Comparison of ENCODE assay signal across 1 cellular context in genomic region chr1:56494306-56494705, GRCh38.
TF ChIP-seq lines count a peak whose summit lies in the region.

No MANE protein-coding gene starts in this region.

TF ChIP-seq in HepG2, 621 proteins besides CTCF, POLR2A, EP300 and RAD21 (continued from another document):
- TF ChIP-seq SNAPC5 (CRISPR knock-in tag; IDR thresholded peaks at IDR 0.05; ENCODE audit: borderline replicate concordance) = no peak
- peak; percentile 40; the same call in 1 of the 2 replicates for TF ChIP-seq MLXIP (CRISPR knock-in tag; IDR thresholded peaks at IDR 0.05; ENCODE audit: borderline replicate concordance)
- peak; percentile 64; the same call in 1 of the 2 replicates for TF ChIP-seq ZNF350 (CRISPR knock-in tag; IDR thresholded peaks at IDR 0.05; ENCODE audit: borderline replicate concordance, low read depth)
- peak; percentile 86 for TF ChIP-seq ETV5 (CRISPR knock-in tag; IDR thresholded peaks at IDR 0.05; ENCODE audit: borderline replicate concordance)
- TF ChIP-seq ZMYM3 (CRISPR knock-in tag; IDR thresholded peaks at IDR 0.05) = peak; percentile 78
- TF ChIP-seq ZNF775 (CRISPR knock-in tag; IDR thresholded peaks at IDR 0.05; ENCODE audit: borderline replicate concordance) = no peak
- peak; percentile 69; the same call in 1 of the 2 replicates for TF ChIP-seq NFKBIZ (CRISPR knock-in tag; IDR thresholded peaks at IDR 0.05)
- TF ChIP-seq CEBPZ (IDR thresholded peaks at IDR 0.05; ENCODE audit: low read length) = no peak
- peak; percentile 39; the same call in 1 of the 2 replicates for TF ChIP-seq SAFB2 (CRISPR knock-in tag; IDR thresholded peaks at IDR 0.05; ENCODE audit: borderline replicate concordance, low read depth)
- TF ChIP-seq SATB2 (CRISPR knock-in tag; IDR thresholded peaks at IDR 0.05) = no peak
- peak; percentile 99 for TF ChIP-seq NCOA2 (CRISPR knock-in tag; IDR thresholded peaks at IDR 0.05)
- TF ChIP-seq KAT8 (CRISPR knock-in tag; IDR thresholded peaks at IDR 0.05) = peak; percentile 65
- 0 out of 2 replicates have a peak, but pooled peaks have one; percentile 41 for TF ChIP-seq GZF1 (CRISPR knock-in tag; IDR thresholded peaks at IDR 0.05)
- peak; percentile 45; the same call in 1 of the 2 replicates for TF ChIP-seq YEATS2 (CRISPR knock-in tag; IDR thresholded peaks at IDR 0.05; ENCODE audit: borderline replicate concordance)
- TF ChIP-seq KAT2B (IDR thresholded peaks at IDR 0.05; ENCODE audit: borderline replicate concordance, low read depth, low read length) = no peak
- TF ChIP-seq ARNTL (CRISPR knock-in tag; IDR thresholded peaks at IDR 0.05) = peak; percentile 88
- 0 out of 2 replicates have a peak, but pooled peaks have one; percentile 60 for TF ChIP-seq RFXANK (CRISPR knock-in tag; IDR thresholded peaks at IDR 0.05)
- peak; percentile 70; the same call in 1 of the 2 replicates for TF ChIP-seq SP140L (CRISPR knock-in tag; IDR thresholded peaks at IDR 0.05; ENCODE audit: borderline replicate concordance)
- no peak for TF ChIP-seq GMEB2 (CRISPR knock-in tag; IDR thresholded peaks at IDR 0.05; ENCODE audit: low read depth)
- 0 out of 2 replicates have a peak, but pooled peaks have one; percentile 25 for TF ChIP-seq MAZ (IDR thresholded peaks at IDR 0.05; ENCODE audit: borderline replicate concordance, low read depth, low read length)
- peak; percentile 51; the same call in 1 of the 2 replicates for TF ChIP-seq MAZ (CRISPR knock-in tag; IDR thresholded peaks at IDR 0.05; ENCODE audit: low read depth)
- TF ChIP-seq POLR2G (IDR thresholded peaks at IDR 0.05; ENCODE audit: low read depth, low read length) = no peak
- TF ChIP-seq HNRNPUL1 (IDR thresholded peaks at IDR 0.05; ENCODE audit: low read depth, low read length) = no peak
- peak; percentile 86 for TF ChIP-seq TP53 (CRISPR knock-in tag; conservative IDR thresholded peaks at IDR 0.05)
- 0 out of 2 replicates have a peak, but pooled peaks have one; percentile 40 for TF ChIP-seq ZNF138 (CRISPR knock-in tag; IDR thresholded peaks at IDR 0.05; ENCODE audit: low read depth)
- TF ChIP-seq BHLHE40 (IDR thresholded peaks at IDR 0.05; ENCODE audit: low read length) = no peak
- TF ChIP-seq MED8 (CRISPR knock-in tag; IDR thresholded peaks at IDR 0.05; ENCODE audit: insufficient replicate concordance) = peak; percentile 45
- peak; percentile 40; the same call in 1 of the 2 replicates for TF ChIP-seq E2F1 (CRISPR knock-in tag; IDR thresholded peaks at IDR 0.05)
- TF ChIP-seq ZNF746 (CRISPR knock-in tag; IDR thresholded peaks at IDR 0.05) = peak; percentile 98
- TF ChIP-seq ZBTB7A (CRISPR knock-in tag; IDR thresholded peaks at IDR 0.05) = no peak
- TF ChIP-seq CBFB (CRISPR knock-in tag; IDR thresholded peaks at IDR 0.05) = peak; percentile 97
- TF ChIP-seq ZNF354B (CRISPR knock-in tag; IDR thresholded peaks at IDR 0.05) = no peak
- 0 out of 2 replicates have a peak, but pooled peaks have one; percentile 18 for TF ChIP-seq HHEX (CRISPR knock-in tag; IDR thresholded peaks at IDR 0.05)
- TF ChIP-seq LCORL (IDR thresholded peaks at IDR 0.05) = no peak
- TF ChIP-seq LCORL (CRISPR knock-in tag; IDR thresholded peaks at IDR 0.05) = peak; percentile 86
